In the genomic region with DNA sequence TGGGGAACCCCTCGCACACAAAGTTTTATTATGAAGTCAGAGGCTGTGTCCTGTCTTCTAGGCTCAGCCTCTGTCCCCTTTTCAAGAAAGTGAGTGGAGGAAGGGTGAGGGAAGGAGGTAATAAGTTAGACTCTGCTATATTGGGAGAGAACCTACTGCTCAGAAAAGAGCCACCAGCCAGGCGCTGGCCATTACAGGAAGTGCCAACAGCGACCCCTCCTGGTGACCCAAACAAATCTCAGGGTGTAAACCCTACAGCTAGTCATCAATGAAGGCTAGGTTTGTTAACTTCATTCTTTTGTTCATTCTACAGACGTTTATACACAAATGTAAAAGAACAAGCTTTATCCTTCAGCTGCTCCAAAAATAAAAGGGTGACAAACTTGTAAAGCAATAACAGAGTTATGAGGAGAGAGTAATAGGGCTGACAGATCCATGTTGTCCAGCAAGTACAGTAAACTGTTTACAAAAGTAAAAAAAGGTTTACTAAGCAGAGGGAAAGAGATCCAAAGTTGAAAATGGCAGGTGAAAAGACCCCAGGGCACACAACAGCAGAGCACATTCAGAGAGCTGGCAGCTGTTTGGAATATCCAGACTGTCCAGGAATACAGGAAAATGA, we compare ENCODE assay signal across 8 cellular contexts.
DNase-seq lines count a peak whose midpoint lies in the region; ATAC-seq and TF ChIP-seq lines count a peak whose summit lies in the region.

No MANE protein-coding gene starts in this region.

- no peaks in the 10 kb centered on the region for H3K9me3 Mint-ChIP-seq in activated T-cell treated with anti-CD3 and anti-CD28 coated beads, Interleukin-2, amount 50 U/mL, for 4 hours

- peaks cover 29% of the 10 kb centered on the region for H3K27me3 Mint-ChIP-seq in activated T-cell treated with anti-CD3 and anti-CD28 coated beads, Interleukin-2, amount 50 U/mL, for 4 hours (ENCODE audit: low read depth)

- H3K9me3 ChIP-seq in aorta (ENCODE audit: control insufficient read depth, low read length) = no peaks in the 10 kb centered on the region

- H3K36me3 Mint-ChIP-seq in activated T-cell treated with anti-CD3 and anti-CD28 coated beads, Interleukin-2, amount 50 U/mL, for 4 hours (ENCODE audit: insufficient read depth) = no peaks in the 10 kb centered on the region

- H3K27me3 ChIP-seq in foreskin keratinocyte (no peaks in the 10 kb centered on the region), aorta (ENCODE audit: control insufficient read depth in 1 of 2, insufficient read depth in 2 of 2, low read length in 1 of 2) (peaks cover 0 to 3% of the 10 kb centered on the region in 2 donors)

- DNase-seq in activated T-cell treated with anti-CD3 and anti-CD28 coated beads for 48 hours (ENCODE audit: low read depth) (peak; percentile 21), HT1080 (ENCODE audit: low read depth) (peak; percentile 6), SKM-1 treated with dmso at 0.1 percent for 144 hours (lab: John Stamatoyannopoulos, UW; ENCODE audit: unreplicated experiment) (peak; percentile 39), foreskin keratinocyte (peak in 1 of 2 donors; percentile 23), aorta (no peak)
- no peak for DNase-seq in activated T-cell treated with anti-CD3 and anti-CD28 coated beads, Interleukin-2, amount 50 U/mL, for 4 hours
- DNase-seq in stimulated activated CD4-positive, alpha-beta T cell treated with anti-CD3 and anti-CD28 coated beads, Interleukin-2, amount 100 ng/mL, for 24 hours = peak; percentile 24 to 51
- DNase-seq in activated T-cell treated with anti-CD3 and anti-CD28 coated beads, Interleukin-2, amount 50 U/mL, for 1 hour = no peak

- 24 to 25% methylated on average over 4 of the region's 4 CpGs for whole genome bisulfite sequencing in aorta, 2 donors

- no peaks in the 10 kb centered on the region for H3K36me3 ChIP-seq in aorta (ENCODE audit: control insufficient read depth in 1 of 2, insufficient read depth in 2 of 2, low read length in 1 of 2)

- H3K4me3 ChIP-seq in aorta (ENCODE audit: low read length in 2 of 2) = no peak overlapping the region

- H3K27ac ChIP-seq in foreskin keratinocyte (no peak overlapping the region), aorta (ENCODE audit: low read depth in 1 of 2, low read length in 2 of 2) (no peak overlapping the region)

- H3K4me1 Mint-ChIP-seq in activated T-cell treated with anti-CD3 and anti-CD28 coated beads, Interleukin-2, amount 50 U/mL, for 4 hours (ENCODE audit: low read depth) = no peaks in the 10 kb centered on the region

- TF ChIP-seq CTCF in foreskin keratinocyte (conservative IDR thresholded peaks at IDR 0.05) = peak; percentile 79

- intact Hi-C loops in aorta (cut with DNase I) = no loop called here

- ATAC-seq in activated T-cell treated with anti-CD3 and anti-CD28 coated beads, Interleukin-2, amount 50 U/mL, for 4 hours = no peak
- peak; percentile 81 for ATAC-seq in foreskin keratinocyte
- no peak for ATAC-seq in aorta (ENCODE audit: low FRiP score)

- H3K4me1 ChIP-seq in foreskin keratinocyte = no peaks in the 10 kb centered on the region
- H3K4me1 ChIP-seq in aorta (ENCODE audit: control insufficient read depth in 1 of 2, insufficient read depth in 2 of 2, low read length in 2 of 2) = no peaks in the 10 kb centered on the region

- no peak overlapping the region for H3K4me3 Mint-ChIP-seq in activated T-cell treated with anti-CD3 and anti-CD28 coated beads, Interleukin-2, amount 50 U/mL, for 4 hours

Comparison
In these comparisons a context has a peak if more than half of its experiments do, and no peak if none do; other contexts are left out.
1. DNase-seq: peak in activated T-cell treated with anti-CD3 and anti-CD28 coated beads for 48 hours (single experiment), HT1080 (single experiment), SKM-1 treated with dmso at 0.1 percent for 144 hours (single experiment) and stimulated activated CD4-positive, alpha-beta T cell treated with anti-CD3 and anti-CD28 coated beads, Interleukin-2, amount 100 ng/mL, for 24 hours (2 of 2); none in activated T-cell treated with anti-CD3 and anti-CD28 coated beads, Interleukin-2, amount 50 U/mL, for 4 hours (single experiment), activated T-cell treated with anti-CD3 and anti-CD28 coated beads, Interleukin-2, amount 50 U/mL, for 1 hour (single experiment) and aorta (0 of 2).